In genomic region chr7:82286096-82286841, GRCh38 we compare ENCODE assay signal across 23 cellular contexts.
DNase-seq lines count a peak whose midpoint lies in the region; ATAC-seq, FAIRE-seq and TF ChIP-seq lines count a peak whose summit lies in the region.
"Had no signal": no experiment of that assay in that cellular context is flagged by ENCODE, and none has a peak within 500 bp of the region (broad histone marks: within the 10 kb centered on the region; RNA-seq: fewer than 3 reads in every experiment).

No MANE protein-coding gene starts in this region.

- FAIRE-seq in endometrium (lab: Jason Lieb, UNC): peak; percentile 8
- no peak for FAIRE-seq in pancreas (lab: Jason Lieb, UNC)
- FAIRE-seq: GM12891, K562 had no signal

- peak; percentile 68 to 78 for ATAC-seq in right cardiac atrium
- ATAC-seq in pancreas: no peak
- ATAC-seq: activated CD8-positive, alpha-beta memory T cell treated with anti-CD3 and anti-CD28 coated beads, Interleukin-2, amount 10 ng/mL, durations not matched to agents 7 days and 5 days; HCT116; K562; mucosa of descending colon; stimulated activated naive B cell treated with anti-CD40 and anti-IgM and Interleukin-4, amounts not matched to agents 10 μg/mL and 1 μg/mL and 100 μg/mL, for 72 hours had no signal

- no peaks in the 10 kb centered on the region for H3K27me3 ChIP-seq in right cardiac atrium (ENCODE audit: control insufficient read depth, insufficient read depth)
- no peaks in the 10 kb centered on the region for H3K27me3 ChIP-seq in pancreas
- H3K27me3 ChIP-seq in H7 (ENCODE audit: control insufficient read depth, insufficient read depth, low read length): no peaks in the 10 kb centered on the region

- peak overlapping the region; percentile 7 for H3K4me3 ChIP-seq in right cardiac atrium (ENCODE audit: low read length)
- no peak overlapping the region for H3K4me3 ChIP-seq in pancreas
- H3K4me3 ChIP-seq in H7 (ENCODE audit: insufficient read depth, low read depth, low read length): no peak overlapping the region
- H3K4me3 ChIP-seq: K562, mucosa of descending colon, skin epidermis, thoracic aorta had no signal

- H3K36me3 ChIP-seq in pancreas (no peaks in the 10 kb centered on the region), H7 (replicated peaks; ENCODE audit: control insufficient read depth, insufficient read depth, low read length) (no peaks in the 10 kb centered on the region)
- H3K36me3 ChIP-seq: thoracic aorta had no signal

- no peak for TF ChIP-seq CTCF in pancreas (IDR thresholded peaks at IDR 0.05)

- 50% methylated on average over 4 of the region's 4 CpGs for WGBS in right cardiac atrium
- 58 to 70% methylated on average over 4 of the region's 4 CpGs for WGBS in pancreas, 2 donors

- no peak overlapping the region for H3K27ac ChIP-seq in right cardiac atrium (ENCODE audit: low read length)
- H3K27ac ChIP-seq in pancreas: no peak overlapping the region
- H3K27ac ChIP-seq: 22Rv1, thoracic aorta had no signal

- peak; percentile 85 for DNase-seq in NCI-H345 treated with DMSO at 0.1 percent for 48 hours (lab: John Stamatoyannopoulos, UW; ENCODE audit: unreplicated experiment)
- DNase-seq in NCI-H345 (lab: John Stamatoyannopoulos, UW): no peak
- no peak for DNase-seq in right cardiac atrium
- DNase-seq in pancreas: no peak
- no peak for DNase-seq in activated CD4-positive, CD25-positive, alpha-beta regulatory T cell treated with anti-CD3 and anti-CD28 coated beads, Interleukin-2, amount 50 U/mL, for 72 hours
- DNase-seq in GDM1 (lab: John Stamatoyannopoulos, UW): no peak
- DNase-seq in H7: no peak
- DNase-seq: activated CD4-positive, alpha-beta T cell treated with anti-CD3 and anti-CD28 coated beads, Interleukin-2, amount 10 ng/mL, durations not matched to agents 24 days and 14 days; activated CD8-positive, alpha-beta memory T cell treated with anti-CD3 and anti-CD28 coated beads, Interleukin-2, amount 10 ng/mL, durations not matched to agents 7 days and 5 days; AML-193; effector memory CD4-positive, alpha-beta T cell; mucosa of descending colon; NCI-H187; SHP77 treated with DMSO at 0.1 percent for 48 hours; stimulated activated CD4-positive, alpha-beta T cell treated with anti-CD3 and anti-CD28 coated beads, Interleukin-2, amount 100 ng/mL, for 24 hours; stimulated activated naive B cell treated with anti-CD40 and anti-IgM and Interleukin-4, amounts not matched to agents 10 μg/mL and 1 μg/mL and 100 μg/mL, for 72 hours had no signal

- no peaks in the 10 kb centered on the region for H3K9me3 ChIP-seq in right cardiac atrium (ENCODE audit: control insufficient read depth, low read length)
- no peaks in the 10 kb centered on the region for H3K9me3 ChIP-seq in pancreas
- H3K9me3 ChIP-seq: mucosa of descending colon, thoracic aorta had no signal

- H3K4me1 ChIP-seq in right cardiac atrium (ENCODE audit: control insufficient read depth, insufficient read depth, low read length): peaks cover 1% of the 10 kb centered on the region
- H3K4me1 ChIP-seq in pancreas: no peaks in the 10 kb centered on the region

- intact Hi-C loops in right cardiac atrium (cut with DNase I): no loop called here
- intact Hi-C loops in pancreas (cut with DNase I): no loop called here

Comparison
In these comparisons a context has a peak if more than half of its experiments do, and no peak if none do; other contexts are left out.
1. ATAC-seq: peak in right cardiac atrium (2 of 2); none in pancreas (0 of 4).